In the genomic region with DNA sequence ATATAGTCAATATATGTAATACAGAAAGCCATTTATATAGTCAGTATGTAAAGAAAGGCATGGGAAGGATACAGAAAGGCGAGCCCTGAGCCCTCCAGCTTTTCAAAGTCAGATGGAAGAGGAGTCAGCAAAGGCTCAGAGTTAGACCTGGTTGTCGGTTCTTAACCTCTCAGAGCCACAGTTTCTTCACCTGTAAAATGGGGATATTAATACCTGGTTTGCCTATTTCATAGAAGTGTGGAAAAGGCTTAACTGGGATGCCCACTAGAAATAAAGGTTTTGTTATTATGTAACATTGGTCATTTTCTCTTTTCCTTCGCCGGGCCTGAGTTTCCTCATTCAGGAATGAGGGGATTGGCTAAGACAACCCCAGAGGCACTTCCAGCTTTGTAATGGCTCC, we compare ENCODE assay signal across 15 cellular contexts. TPM values are rescaled to one million over a fixed set of nuclear protein-coding genes. Genes with fewer than 3 reads are reported as not detected.
A peak's percentile ranks its signal among the peaks of the same experiment; 100 is the strongest.
DNase-seq lines count a peak whose midpoint lies in the region; ATAC-seq and TF ChIP-seq lines count a peak whose summit lies in the region.
"Had no signal": no experiment of that assay in that cellular context is flagged by ENCODE, and none has a peak within 500 bp of the region (broad histone marks: within the 10 kb centered on the region; RNA-seq: fewer than 3 reads in every experiment).

No MANE protein-coding gene starts in this region.

- BruUV-seq in PC-3 (replicated peaks; lab: Mats Ljungman, UMichigan), result no TSS peak

- no peak for TF ChIP-seq POLR2A in esophagus squamous epithelium (IDR thresholded peaks at IDR 0.05)

- no peak overlapping the region for H2AFZ ChIP-seq in PC-3 (ENCODE audit: low read length)
- H2AFZ ChIP-seq: GM23248 had no signal

- H3K27ac ChIP-seq in 22Rv1 (peak overlapping the region; percentile 95; the same call in 1 of the 2 replicates), PC-3 (ENCODE audit: low read length) (no peak overlapping the region), dorsolateral prefrontal cortex (peak overlapping the region in 37 of 59 donors; percentile 0 to 96 (median 47)), esophagus squamous epithelium (no peak overlapping the region)
- H3K27ac ChIP-seq in CD4-positive, CD25-positive, alpha-beta regulatory T cell (ENCODE audit: insufficient read depth, low read length, poor library complexity, severe bottlenecking), result no peak overlapping the region
- H3K27ac ChIP-seq: GM23248 had no signal

- H3K27ac Mint-ChIP-seq in CD4-positive, CD25-positive, alpha-beta regulatory T cell, result peak overlapping the region in 1 of 3 donors; percentile 100

- peaks cover 19% of the 10 kb centered on the region for H3K79me2 ChIP-seq in PC-3 (ENCODE audit: low read length)

- peaks cover 12% of the 10 kb centered on the region for H3K36me3 ChIP-seq in CD4-positive, CD25-positive, alpha-beta regulatory T cell (ENCODE audit: control insufficient read depth, insufficient read depth, low read length)
- H3K36me3 ChIP-seq in PC-3 (ENCODE audit: low read depth, low read length), result peaks cover under 1% of the 10 kb centered on the region
- H3K36me3 ChIP-seq in esophagus squamous epithelium, result peaks cover 7 to 43% (median 8%) of the 10 kb centered on the region in 3 donors

- WGBS in esophagus squamous epithelium, 2 donors, result 86 to 95% methylated on average over 4 of the region's 4 CpGs

- no peaks in the 10 kb centered on the region for H4K20me1 ChIP-seq in PC-3 (ENCODE audit: low read length)

- H3K27me3 ChIP-seq in CD4-positive, CD25-positive, alpha-beta regulatory T cell (ENCODE audit: control insufficient read depth, insufficient read depth, low read length), result no peaks in the 10 kb centered on the region
- no peaks in the 10 kb centered on the region for H3K27me3 ChIP-seq in PC-3 (ENCODE audit: low read length)
- H3K27me3 ChIP-seq in dorsolateral prefrontal cortex, result no peaks in the 10 kb centered on the region
- no peaks in the 10 kb centered on the region for H3K27me3 ChIP-seq in esophagus squamous epithelium

- H3K36me3 Mint-ChIP-seq in CD4-positive, CD25-positive, alpha-beta regulatory T cell, result peaks cover 13% of the 10 kb centered on the region

- no peaks in the 10 kb centered on the region for H3K9me3 Mint-ChIP-seq in CD4-positive, CD25-positive, alpha-beta regulatory T cell

- H3K4me2 ChIP-seq in PC-3 (ENCODE audit: low read length), result peak overlapping the region; percentile 91; the same call in 1 of the 2 replicates

- no peak overlapping the region for H3K9ac ChIP-seq in PC-3 (ENCODE audit: low read length)
- H3K9ac ChIP-seq: GM23248 had no signal

- no peak overlapping the region for H3K4me3 ChIP-seq in CD4-positive, CD25-positive, alpha-beta regulatory T cell (ENCODE audit: low read depth, low read length)
- no peak overlapping the region for H3K4me3 ChIP-seq in PC-3 (ENCODE audit: low read length)
- peak overlapping the region in 51 of 59 donors; percentile 6 to 97 (median 87) for H3K4me3 ChIP-seq in dorsolateral prefrontal cortex
- H3K4me3 ChIP-seq in esophagus squamous epithelium, result no peak overlapping the region
- H3K4me3 ChIP-seq: GM23248 had no signal

- DNase-seq in CD4-positive, CD25-positive, alpha-beta regulatory T cell, result no peak
- DNase-seq in PC-3 (no peak), dorsolateral prefrontal cortex (no peak), activated gamma-delta T cell (lab: John Stamatoyannopoulos, UW) (no peak), esophagus squamous epithelium (lab: John Stamatoyannopoulos, UW) (no peak), head of caudate nucleus (no peak)
- DNase-seq: DMS79, GDM1, GM23248, NCI-H1048, NCI-H146, NCI-H2107, NCI-H226, NCI-H526 had no signal

- intact Hi-C loops in PC-3 (cut with micrococcal nuclease), result no loop called here
- intact Hi-C loops in dorsolateral prefrontal cortex (cut with DNase I), result loop anchor here (10.0 kb wide), 2 partner anchors 89 to 179 kb away; a partner anchor contains a TSS
- intact Hi-C loops in esophagus squamous epithelium (cut with DNase I), result no loop called here
- intact Hi-C loops in head of caudate nucleus (cut with DNase I), result no loop called here

- POLR2A ChIA-PET in PC-3 (lab: Charles Lee; ENCODE audit: unreplicated experiment), result no interaction called here

- no peak for ATAC-seq in CD4-positive, CD25-positive, alpha-beta regulatory T cell (ENCODE audit: low read depth in 2 of 2)
- ATAC-seq in PC-3, result no peak

- CTCF ChIA-PET in PC-3 (lab: Charles Lee), result no interaction called here

- no peaks in the 10 kb centered on the region for H3F3A ChIP-seq in PC-3 (ENCODE audit: low read length, unreplicated experiment)

- H3K4me1 ChIP-seq in CD4-positive, CD25-positive, alpha-beta regulatory T cell (ENCODE audit: control insufficient read depth, insufficient read depth, low read length, poor library complexity, severe bottlenecking), result peaks cover 36% of the 10 kb centered on the region
- H3K4me1 ChIP-seq in PC-3 (ENCODE audit: insufficient read depth, low read length) (peaks cover 33% of the 10 kb centered on the region), esophagus squamous epithelium (peaks cover 13 to 42% (median 29%) of the 10 kb centered on the region in 3 donors)

- H3K9me2 ChIP-seq in PC-3 (replicated peaks; ENCODE audit: low read length), result no peaks in the 10 kb centered on the region

- no peaks in the 10 kb centered on the region for H3K9me3 ChIP-seq in CD4-positive, CD25-positive, alpha-beta regulatory T cell (ENCODE audit: control insufficient read depth in 2 of 2, low read length in 2 of 2)
- no peaks in the 10 kb centered on the region for H3K9me3 ChIP-seq in PC-3 (ENCODE audit: low read length)
- H3K9me3 ChIP-seq in esophagus squamous epithelium, result no peaks in the 10 kb centered on the region

- H3K27me3 Mint-ChIP-seq in CD4-positive, CD25-positive, alpha-beta regulatory T cell, result no peaks in the 10 kb centered on the region

- peaks cover 12 to 45% (median 29%) of the 10 kb centered on the region in 4 donors for H3K4me1 Mint-ChIP-seq in CD4-positive, CD25-positive, alpha-beta regulatory T cell

- H3K4me3 Mint-ChIP-seq in CD4-positive, CD25-positive, alpha-beta regulatory T cell, result peak overlapping the region in 3 of 4 donors; percentile 92 to 100 (median 97)

- no peak for TF ChIP-seq CTCF in 22Rv1 (IDR thresholded peaks at IDR 0.05)
- TF ChIP-seq CTCF in PC-3 (conservative IDR thresholded peaks at IDR 0.05; ENCODE audit: low read depth, low read length), result no peak
- TF ChIP-seq CTCF in dorsolateral prefrontal cortex (IDR thresholded peaks at IDR 0.05 in 54 of 56, conservative IDR thresholded peaks at IDR 0.05 in 2 of 56; ENCODE audit: low read depth in 1 of 56, partially characterized antibody in 56 of 56), result no peak
- TF ChIP-seq CTCF in esophagus squamous epithelium (IDR thresholded peaks at IDR 0.05), result no peak

RNA-seq across cellular contexts. Expression of a gene that starts 2.3 kb away (rescaled TPM):
- 24.6 TPM for total RNA-seq in CD4-positive, CD25-positive, alpha-beta regulatory T cell
- 10 to 100 TPM; 20.5 to 26.5 (median 23.9) TPM for polyA plus RNA-seq in CD4-positive, CD25-positive, alpha-beta regulatory T cell
- total RNA-seq in PC-3 (2014; rRNA removed) (22.0 and 28.3 TPM in 2 replicates), dorsolateral prefrontal cortex (100 to 1,000 TPM in 31 of 120 experiments, 10 to 100 TPM in 89; 53.2 to 167 (median 87.2) TPM), esophagus squamous epithelium (10 to 100 TPM; 10.8 to 17.0 (median 13.8) TPM)

RNA-seq across cellular contexts. Expression of a gene that starts 16.2 kb away (rescaled TPM):
- total RNA-seq in CD4-positive, CD25-positive, alpha-beta regulatory T cell, result 4.7 TPM
- polyA plus RNA-seq in CD4-positive, CD25-positive, alpha-beta regulatory T cell, result 1 to 10 TPM; 3.0 to 4.3 (median 4.2) TPM
- total RNA-seq in PC-3 (2014; rRNA removed) (4.4 and 5.0 TPM in 2 replicates), dorsolateral prefrontal cortex (10 to 100 TPM; 13.3 to 49.4 (median 36.1) TPM), esophagus squamous epithelium (1 to 10 TPM in 2 of 4 donors, under 1 TPM in 2; 0.72 to 1.9 (median 1.0) TPM)

RNA-seq across cellular contexts. Expression of a gene that starts 19.1 kb away (rescaled TPM):
- total RNA-seq in CD4-positive, CD25-positive, alpha-beta regulatory T cell, result 1.1 TPM
- 1 to 10 TPM; 5.6 to 9.5 (median 7.5) TPM for polyA plus RNA-seq in CD4-positive, CD25-positive, alpha-beta regulatory T cell
- 116 and 138 TPM in 2 replicates for total RNA-seq in PC-3 (2014; rRNA removed)
- total RNA-seq in dorsolateral prefrontal cortex, result 10 to 100 TPM; 11.3 to 43.7 (median 21.9) TPM
- 10 to 100 TPM; 30.6 to 48.7 (median 37.4) TPM for total RNA-seq in esophagus squamous epithelium

RNA-seq across cellular contexts. Expression of a gene that starts 33.3 kb away (rescaled TPM):
- total RNA-seq in CD4-positive, CD25-positive, alpha-beta regulatory T cell, result 4.3 TPM
- under 1 TPM in 3 of 4 donors, not detected in 1; 0.31 to 0.33 (median 0.32) TPM for polyA plus RNA-seq in CD4-positive, CD25-positive, alpha-beta regulatory T cell
- total RNA-seq in PC-3 (2014; rRNA removed) (4.0 and 4.7 TPM in 2 replicates), dorsolateral prefrontal cortex (1 to 10 TPM in 102 of 120 experiments, under 1 TPM in 18; 0.36 to 5.5 (median 1.5) TPM), esophagus squamous epithelium (10 to 100 TPM in 3 of 4 donors, 1 to 10 TPM in 1; 7.5 to 15.3 (median 12.1) TPM)

RNA-seq across cellular contexts. Expression of a gene that starts 45.6 kb away (rescaled TPM):
- total RNA-seq in CD4-positive, CD25-positive, alpha-beta regulatory T cell, result 17.7 TPM
- 10 to 100 TPM; 52.6 to 70.8 (median 58.3) TPM for polyA plus RNA-seq in CD4-positive, CD25-positive, alpha-beta regulatory T cell
- total RNA-seq in PC-3 (2014; rRNA removed) (32.5 and 34.1 TPM in 2 replicates), dorsolateral prefrontal cortex (10 to 100 TPM; 11.2 to 25.9 (median 17.3) TPM), esophagus squamous epithelium (10 to 100 TPM; 24.7 to 40.8 (median 33.3) TPM)

Comparison
In these comparisons a context has a peak if more than half of its experiments do, and no peak if none do; other contexts are left out.
1. H3K27ac ChIP-seq: peak in 22Rv1 (single experiment) and dorsolateral prefrontal cortex (37 of 59); none in CD4-positive, CD25-positive, alpha-beta regulatory T cell (single experiment), PC-3 (single experiment) and esophagus squamous epithelium (0 of 4).
2. H3K4me3 ChIP-seq: peak in dorsolateral prefrontal cortex (51 of 59); none in CD4-positive, CD25-positive, alpha-beta regulatory T cell (single experiment), PC-3 (single experiment) and esophagus squamous epithelium (0 of 4).
3. intact Hi-C loops: an anchor here in dorsolateral prefrontal cortex (10.0 kb wide); none called in PC-3, esophagus squamous epithelium and head of caudate nucleus.